ENCODE assay signal across 12 cellular contexts in the genomic region with DNA sequence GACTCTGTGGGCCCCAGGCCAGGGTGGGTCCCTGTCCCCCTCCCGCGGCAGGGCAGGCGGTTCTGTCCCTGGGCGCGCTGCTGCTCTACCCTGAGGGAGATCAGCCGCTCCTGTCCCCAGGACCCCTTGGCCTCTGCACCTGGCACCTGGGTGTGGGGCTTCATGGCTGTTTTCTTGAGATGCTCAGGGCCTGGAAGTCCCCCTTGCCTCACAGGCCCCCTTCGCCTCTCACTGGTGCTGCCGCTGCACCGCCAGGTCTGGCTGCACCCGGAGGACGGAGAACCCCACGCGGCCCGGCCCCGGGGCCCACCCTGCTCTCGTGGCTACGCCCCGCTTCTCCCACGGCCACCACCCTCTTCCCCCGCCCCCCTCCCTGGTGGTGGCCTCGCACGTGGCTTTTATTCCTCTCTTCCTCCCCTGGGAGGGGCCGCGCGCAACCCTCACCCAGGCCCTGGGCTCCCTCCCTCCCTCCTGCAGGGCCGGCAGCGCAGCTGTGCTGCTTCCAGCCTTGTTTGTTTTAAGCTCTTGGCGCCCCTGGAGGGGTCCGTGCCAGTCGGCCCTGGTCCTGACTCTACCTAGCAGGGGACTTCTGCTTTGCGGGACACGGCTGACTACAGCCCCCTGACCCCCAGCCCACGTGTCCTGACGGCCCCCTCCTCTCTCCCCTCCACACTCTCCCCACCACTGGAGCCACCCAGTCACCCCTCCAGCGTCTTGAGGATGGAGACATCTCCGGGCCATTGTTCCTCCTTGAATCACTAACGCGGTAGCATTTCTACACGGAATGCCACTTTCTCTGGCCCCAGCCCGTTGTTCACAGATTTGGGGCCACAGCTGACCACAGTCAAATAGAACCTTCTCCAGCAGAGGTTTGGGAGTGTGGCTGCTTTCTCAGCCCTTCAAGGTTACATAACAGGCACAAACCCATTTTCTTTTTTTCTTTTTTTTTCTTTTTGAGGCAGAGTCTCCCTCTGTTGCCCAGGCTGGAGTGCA. TPM values are rescaled to one million over a fixed set of nuclear protein-coding genes. Genes with fewer than 3 reads are reported as not detected.
A peak's percentile ranks its signal among the peaks of the same experiment; 100 is the strongest.
DNase-seq lines count a peak whose midpoint lies in the region; ATAC-seq, FAIRE-seq and TF ChIP-seq lines count a peak whose summit lies in the region.
"Had no signal": no experiment of that assay in that cellular context is flagged by ENCODE, and none has a peak within 500 bp of the region (broad histone marks: within the 10 kb centered on the region; RNA-seq: fewer than 3 reads in every experiment).

No MANE protein-coding gene starts in this region.

- H3K27me3 Mint-ChIP-seq in CD8-positive, alpha-beta T cell (ENCODE audit: low read depth): peaks cover 24% of the 10 kb centered on the region

- TF ChIP-seq CTCF in pancreas (IDR thresholded peaks at IDR 0.05): no peak
- no peak for TF ChIP-seq CTCF in CD8-positive, alpha-beta T cell (IDR thresholded peaks at IDR 0.05)
- no peak for TF ChIP-seq CTCF in brain microvascular endothelial cell (IDR thresholded peaks at IDR 0.05; ENCODE audit: low read depth, low read length, missing control alignments)

- DNase-seq in cardiac septum (ENCODE audit: low spot score): peak; percentile 68
- DNase-seq in pancreas: peak in 5 of 6 donors; percentile 19 to 67 (median 29)
- no peak for DNase-seq in CD8-positive, alpha-beta T cell
- DNase-seq in brain microvascular endothelial cell: no peak
- DNase-seq in stimulated activated CD8-positive, alpha-beta memory T cell treated with anti-CD3 and anti-CD28 coated beads, Interleukin-4, amount 100 ng/mL, for 48 hours: no peak
- no peak for DNase-seq in NCI-H2196 treated with DMSO at 0.1 percent for 48 hours (lab: John Stamatoyannopoulos, UW; ENCODE audit: unreplicated experiment)
- DNase-seq: NCI-H1694, RPMI8226 had no signal

- no peaks in the 10 kb centered on the region for H3K4me1 Mint-ChIP-seq in CD8-positive, alpha-beta T cell (ENCODE audit: low read depth)

- no peaks in the 10 kb centered on the region for H3K9me3 ChIP-seq in pancreas
- H3K9me3 ChIP-seq in CD8-positive, alpha-beta T cell (ENCODE audit: low read length): no peaks in the 10 kb centered on the region
- H3K9me3 ChIP-seq: prostate gland had no signal

- no peak overlapping the region for H3K4me3 ChIP-seq in pancreas
- no peak overlapping the region for H3K4me3 ChIP-seq in CD8-positive, alpha-beta T cell (ENCODE audit: low read depth, low read length)
- H3K4me3 ChIP-seq in brain microvascular endothelial cell (ENCODE audit: low read depth, low read length): no peak overlapping the region
- H3K4me3 ChIP-seq: prostate gland had no signal

- H3K36me3 ChIP-seq in pancreas (no peaks in the 10 kb centered on the region), brain microvascular endothelial cell (replicated peaks) (no peaks in the 10 kb centered on the region)
- H3K36me3 ChIP-seq in CD8-positive, alpha-beta T cell (ENCODE audit: insufficient read depth, low read length): no peaks in the 10 kb centered on the region
- H3K36me3 ChIP-seq: prostate gland had no signal

- H3K27ac Mint-ChIP-seq in CD8-positive, alpha-beta T cell: no peak overlapping the region

- POLR2A ChIA-PET in CD8-positive, alpha-beta T cell (lab: Charles Lee): no interaction called here

- no peak overlapping the region for H3K27ac ChIP-seq in pancreas
- no peak overlapping the region for H3K27ac ChIP-seq in CD8-positive, alpha-beta T cell (ENCODE audit: low read depth, low read length)
- H3K27ac ChIP-seq in brain microvascular endothelial cell: no peak overlapping the region
- H3K27ac ChIP-seq: prostate gland had no signal

- no peaks in the 10 kb centered on the region for H3K4me1 ChIP-seq in pancreas
- peaks cover 4% of the 10 kb centered on the region for H3K4me1 ChIP-seq in CD8-positive, alpha-beta T cell (ENCODE audit: insufficient read depth, low read length)
- H3K4me1 ChIP-seq: prostate gland had no signal

- H3K9me3 Mint-ChIP-seq in CD8-positive, alpha-beta T cell: no peaks in the 10 kb centered on the region

- in situ Hi-C loops in brain microvascular endothelial cell (cut with HindIII; ENCODE audit: low pct_ligation_motif_present, low sequenced_read_pairs): no loop called here

- H3K27me3 ChIP-seq in pancreas (no peaks in the 10 kb centered on the region), brain microvascular endothelial cell (replicated peaks) (no peaks in the 10 kb centered on the region)
- no peaks in the 10 kb centered on the region for H3K27me3 ChIP-seq in CD8-positive, alpha-beta T cell (ENCODE audit: insufficient read depth, low read length)

- CTCF ChIA-PET in CD8-positive, alpha-beta T cell (lab: Charles Lee): no interaction called here

- H3K36me3 Mint-ChIP-seq in CD8-positive, alpha-beta T cell: no peaks in the 10 kb centered on the region

- WGBS in pancreas, 2 donors: 27 to 29% methylated on average over 39 to 40 of the region's 40 CpGs

- FAIRE-seq in pancreas (lab: Jason Lieb, UNC): no peak
- FAIRE-seq: endometrium had no signal

- intact Hi-C loops in cardiac septum (cut with DNase I): no loop called here
- intact Hi-C loops in pancreas (cut with DNase I): no loop called here
- intact Hi-C loops in CD8-positive, alpha-beta T cell (cut with DNase I, micrococcal nuclease): no loop called here

- H3K4me3 Mint-ChIP-seq in CD8-positive, alpha-beta T cell: no peak overlapping the region

- ATAC-seq in GM18907 (IDR thresholded peaks at IDR 0.05; ENCODE audit: unreplicated experiment) (peak; percentile 59), HG03354 (IDR thresholded peaks at IDR 0.05; ENCODE audit: poor library complexity, severe bottlenecking, unreplicated experiment) (peak; percentile 76), pancreas (peak; percentile 53 to 88 (median 69))
- ATAC-seq in CD8-positive, alpha-beta T cell: no peak

RNA-seq across cellular contexts. Expression of a gene that starts 20.6 kb away (rescaled TPM):
- not detected for total RNA-seq in cardiac septum
- total RNA-seq in pancreas: not detected
- polyA plus RNA-seq in pancreas: not detected
- total RNA-seq in CD8-positive, alpha-beta T cell: not detected
- total RNA-seq: prostate gland had no signal

RNA-seq across cellular contexts. Expression of a gene that starts 22.8 kb away (rescaled TPM):
- total RNA-seq in cardiac septum (not detected), pancreas (not detected)
- under 1 TPM in 1 of 2 donors, not detected in 1; 0.02 TPM for polyA plus RNA-seq in pancreas
- not detected for total RNA-seq in CD8-positive, alpha-beta T cell
- total RNA-seq: prostate gland had no signal

Comparison
In these comparisons a context has a peak if more than half of its experiments do, and no peak if none do; other contexts are left out.
1. DNase-seq: peak in cardiac septum (single experiment) and pancreas (5 of 6); none in CD8-positive, alpha-beta T cell (0 of 7), brain microvascular endothelial cell (single experiment), stimulated activated CD8-positive, alpha-beta memory T cell treated with anti-CD3 and anti-CD28 coated beads, Interleukin-4, amount 100 ng/mL, for 48 hours (single experiment) and NCI-H2196 treated with DMSO at 0.1 percent for 48 hours (single experiment).